In the genomic region with DNA sequence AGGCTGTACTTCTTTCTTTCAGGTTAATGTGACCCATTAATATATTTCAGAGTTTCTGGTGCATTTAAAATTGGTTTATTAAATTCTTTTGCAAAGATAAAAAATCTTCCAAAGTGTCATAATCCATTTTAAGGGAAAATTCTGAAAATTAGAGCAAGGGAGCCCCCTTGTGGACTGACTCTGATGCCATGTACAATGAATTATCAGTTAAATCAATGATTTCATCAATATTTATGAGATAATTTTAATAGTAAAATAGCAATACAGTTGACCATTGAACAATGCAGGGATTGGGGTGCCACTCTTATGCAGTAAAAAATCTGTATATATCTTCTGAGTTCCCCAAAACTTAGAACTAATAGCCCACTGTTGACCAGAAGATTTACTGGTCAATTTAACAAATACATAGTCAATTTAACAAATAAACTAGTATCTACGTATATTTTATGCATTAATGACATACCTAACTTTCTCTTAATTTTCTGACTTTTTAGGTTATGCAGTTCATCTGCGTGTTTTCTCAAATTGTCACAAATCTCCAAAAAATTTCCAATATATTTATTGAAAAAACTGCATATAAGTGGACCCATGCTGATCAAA, we compare ENCODE assay signal across 8 cellular contexts.
DNase-seq lines count a peak whose midpoint lies in the region; ATAC-seq and TF ChIP-seq lines count a peak whose summit lies in the region.

No MANE protein-coding gene starts in this region.

- H3K27ac ChIP-seq in OCI-LY1 (ENCODE audit: low read depth, low read length, poor library complexity, severe bottlenecking), result no peak overlapping the region
- no peak overlapping the region for H3K27ac ChIP-seq in spleen
- no peak overlapping the region for H3K27ac ChIP-seq in effector memory CD4-positive, alpha-beta T cell (ENCODE audit: insufficient read depth, low read length, poor library complexity, severe bottlenecking)

- H3K27me3 ChIP-seq in OCI-LY1 (ENCODE audit: insufficient read depth, low read length), result no peaks in the 10 kb centered on the region
- no peaks in the 10 kb centered on the region for H3K27me3 ChIP-seq in spleen (replicated peaks in 1 of 7)
- H3K27me3 ChIP-seq in effector memory CD4-positive, alpha-beta T cell (replicated peaks; ENCODE audit: control insufficient read depth, insufficient read depth, low read length, poor library complexity, severe bottlenecking), result no peaks in the 10 kb centered on the region

- 67 to 86% (median 79%) methylated on average over 2 of the region's 2 CpGs for WGBS in spleen, 5 donors

- intact Hi-C loops in spleen (cut with DNase I; ENCODE audit: low total_unique reads), result no loop called here

- H3K4me2 ChIP-seq in OCI-LY1 (ENCODE audit: low read length), result no peak overlapping the region

- TF ChIP-seq CTCF in OCI-LY1 (IDR thresholded peaks at IDR 0.05; ENCODE audit: low read length), result peak; percentile 93
- TF ChIP-seq CTCF in spleen (IDR thresholded peaks at IDR 0.05 in 8 of 11, conservative IDR thresholded peaks at IDR 0.05 in 3 of 11), result peak in 7 of 11 experiments; percentile 19 to 52 (median 46)

- no peak for TF ChIP-seq POLR2A in spleen (IDR thresholded peaks at IDR 0.05)

- no peak for ATAC-seq in HG03025 (IDR thresholded peaks at IDR 0.05; ENCODE audit: low FRiP score, unreplicated experiment)

- no peak overlapping the region for H3K9ac ChIP-seq in OCI-LY1 (ENCODE audit: low read length)

- H4K20me1 ChIP-seq in OCI-LY1 (ENCODE audit: insufficient read depth, low read length), result no peaks in the 10 kb centered on the region

- H3K9me3 ChIP-seq in OCI-LY1 (ENCODE audit: low read length), result no peaks in the 10 kb centered on the region
- no peaks in the 10 kb centered on the region for H3K9me3 ChIP-seq in spleen
- no peaks in the 10 kb centered on the region for H3K9me3 ChIP-seq in effector memory CD4-positive, alpha-beta T cell (ENCODE audit: control insufficient read depth, low read length)

- no peaks in the 10 kb centered on the region for H3F3A ChIP-seq in OCI-LY1 (ENCODE audit: insufficient read depth, low read length)

- H3K36me3 ChIP-seq in OCI-LY1 (ENCODE audit: insufficient read depth, low read length) (no peaks in the 10 kb centered on the region), spleen (no peaks in the 10 kb centered on the region)
- no peaks in the 10 kb centered on the region for H3K36me3 ChIP-seq in effector memory CD4-positive, alpha-beta T cell (ENCODE audit: control insufficient read depth, insufficient read depth, low read length)

- H2AFZ ChIP-seq in OCI-LY1 (ENCODE audit: low read length), result no peak overlapping the region

- H3K4me1 ChIP-seq in OCI-LY1 (ENCODE audit: insufficient read depth, low read length, severe bottlenecking), result no peaks in the 10 kb centered on the region
- H3K4me1 ChIP-seq in spleen, result peaks cover 0 to 5% (median 0%) of the 10 kb centered on the region in 6 donors
- no peaks in the 10 kb centered on the region for H3K4me1 ChIP-seq in effector memory CD4-positive, alpha-beta T cell (ENCODE audit: control insufficient read depth, insufficient read depth, low read length, poor library complexity, severe bottlenecking)

- no peaks in the 10 kb centered on the region for H3K79me2 ChIP-seq in OCI-LY1 (ENCODE audit: insufficient read depth, low read length)

- DNase-seq in NCI-H748 (lab: John Stamatoyannopoulos, UW; ENCODE audit: unreplicated experiment) (peak; percentile 29), NCI-H748 treated with DMSO at 0.1 percent for 48 hours (lab: John Stamatoyannopoulos, UW) (no peak), fibroblast of gingiva (ENCODE audit: low read depth) (peak; percentile 2), spleen (no peak), mucosa of gallbladder (ENCODE audit: low spot score) (no peak)
- DNase-seq in effector memory CD4-positive, alpha-beta T cell, result no peak

- H3K9me2 ChIP-seq in OCI-LY1 (ENCODE audit: low read depth, low read length), result no peaks in the 10 kb centered on the region

- H3K4me3 ChIP-seq in OCI-LY1 (ENCODE audit: low read depth, low read length, poor library complexity, severe bottlenecking) (no peak overlapping the region), spleen (no peak overlapping the region)
- H3K4me3 ChIP-seq in effector memory CD4-positive, alpha-beta T cell (ENCODE audit: insufficient read depth, low read depth, low read length, poor library complexity, severe bottlenecking), result no peak overlapping the region

Comparison
In these comparisons a context has a peak if more than half of its experiments do, and no peak if none do; other contexts are left out.
1. DNase-seq: peak in NCI-H748 (single experiment) and fibroblast of gingiva (single experiment); none in NCI-H748 treated with DMSO at 0.1 percent for 48 hours (single experiment), spleen (single experiment), effector memory CD4-positive, alpha-beta T cell (0 of 3) and mucosa of gallbladder (single experiment).